ENCODE assay signal across 18 cellular contexts in genomic region chr21:45944601-45945000, GRCh38. TPM values are rescaled to one million over a fixed set of nuclear protein-coding genes. Genes with fewer than 3 reads are reported as not detected.
A peak's percentile ranks its signal among the peaks of the same experiment; 100 is the strongest.
DNase-seq lines count a peak whose midpoint lies in the region; ATAC-seq lines count a peak whose summit lies in the region.
"Had no signal": no experiment of that assay in that cellular context is flagged by ENCODE, and none has a peak within 500 bp of the region (broad histone marks: within the 10 kb centered on the region; RNA-seq: fewer than 3 reads in every experiment).

No MANE protein-coding gene starts in this region.

- H3K36me3 ChIP-seq in H7 (replicated peaks; ENCODE audit: control insufficient read depth, insufficient read depth, low read length): no peaks in the 10 kb centered on the region
- H3K36me3 ChIP-seq in neuronal stem cell (replicated peaks in 1 of 2; ENCODE audit: control insufficient read depth in 2 of 2, insufficient read depth in 2 of 2, low read length in 2 of 2): no peaks in the 10 kb centered on the region
- H3K36me3 ChIP-seq: HAP-1 had no signal

- H3K14ac ChIP-seq in neuronal stem cell (ENCODE audit: low read length): no peak overlapping the region

- H3K27me3 ChIP-seq in H7 (ENCODE audit: control insufficient read depth, insufficient read depth, low read length) (no peaks in the 10 kb centered on the region), neuronal stem cell (ENCODE audit: control insufficient read depth in 3 of 3, insufficient read depth in 3 of 3, low read depth in 1 of 3, low read length in 3 of 3) (peaks cover 0 to 5% (median 0%) of the 10 kb centered on the region in 3 experiments)

- no peak overlapping the region for H3K4ac ChIP-seq in neuronal stem cell (ENCODE audit: low read length)

- H3K27ac ChIP-seq in neuronal stem cell (replicated peaks; ENCODE audit: low read length): no peak overlapping the region

- no peak overlapping the region for H2BK120ac ChIP-seq in neuronal stem cell (ENCODE audit: low read depth, low read length)

- no peak overlapping the region for H2BK15ac ChIP-seq in neuronal stem cell (ENCODE audit: low read length)

- H3K9me3 ChIP-seq in neuronal stem cell (replicated peaks in 1 of 2; ENCODE audit: control insufficient read depth in 2 of 2, insufficient read depth in 1 of 2, low read depth in 1 of 2, low read length in 2 of 2): peaks cover 0 to 6% of the 10 kb centered on the region in 2 donors
- H3K9me3 ChIP-seq: Caco-2, HAP-1 had no signal

- DNase-seq in Right ventricle myocardium superior (peak; percentile 34), left ventricle myocardium superior (no peak), H7 (peak; percentile 36), iPS-NIHi11 (ENCODE audit: low spot score) (peak; percentile 3), neuronal stem cell (ENCODE audit: low spot score) (no peak), NCI-H1105 (lab: John Stamatoyannopoulos, UW) (no peak)
- no peak for DNase-seq in stimulated activated CD4-positive, alpha-beta T cell treated with anti-CD3 and anti-CD28 coated beads, Interleukin-15, amount 100 ng/mL, for 24 hours
- DNase-seq: C1 segment of cervical spinal cord; Caco-2; CD8-positive, alpha-beta T cell; DMS 273 treated with DMSO at 0.1 percent for 48 hours; DMS79; EL; GDM1; HFFc6 had no signal

- no peak overlapping the region for H3K4me2 ChIP-seq in neuronal stem cell (ENCODE audit: insufficient read depth, low read length, poor library complexity, severe bottlenecking)
- H3K4me2 ChIP-seq: GM23338 had no signal

- no peak overlapping the region for H2BK5ac ChIP-seq in neuronal stem cell (ENCODE audit: low read length)

- H3K18ac ChIP-seq in neuronal stem cell (ENCODE audit: low read length): no peak overlapping the region

- no CpG with 5 or more reads among the region's 14 CpGs for WGBS in neuronal stem cell (ENCODE audit: extremely low coverage in 2 of 2, insufficient read length in 2 of 2, insufficient replicate concordance in 1 of 2), 2 donors

- H2AFZ ChIP-seq in neuronal stem cell (ENCODE audit: low read length): no peak overlapping the region
- H2AFZ ChIP-seq: GM23338 had no signal

- H2AK5ac ChIP-seq in neuronal stem cell (ENCODE audit: low read depth, low read length): no peak overlapping the region

- peaks cover 3% of the 10 kb centered on the region for H3K79me1 ChIP-seq in neuronal stem cell (ENCODE audit: low read depth, low read length)

- peak overlapping the region; percentile 9 for H3K9ac ChIP-seq in neuronal stem cell (ENCODE audit: low read depth, low read length, poor library complexity)

- no peak overlapping the region for H3K4me3 ChIP-seq in H7 (ENCODE audit: insufficient read depth, low read depth, low read length)
- H3K4me3 ChIP-seq in neuronal stem cell (ENCODE audit: low read length in 2 of 2): no peak overlapping the region
- H3K4me3 ChIP-seq: GM12878, GM23338, HAP-1 had no signal

- no peak overlapping the region for H4K8ac ChIP-seq in neuronal stem cell (ENCODE audit: low read depth, low read length)

- H3K23ac ChIP-seq in neuronal stem cell (ENCODE audit: low read depth, low read length, poor library complexity): no peak overlapping the region

- H4K91ac ChIP-seq in neuronal stem cell (ENCODE audit: low read depth, low read length, poor library complexity): no peak overlapping the region

- no peak overlapping the region for H2BK12ac ChIP-seq in neuronal stem cell (ENCODE audit: low read length)

- no peaks in the 10 kb centered on the region for H3K4me1 ChIP-seq in neuronal stem cell (ENCODE audit: control insufficient read depth in 2 of 2, insufficient read depth in 1 of 2, low read depth in 1 of 2, low read length in 2 of 2)
- H3K4me1 ChIP-seq: HAP-1 had no signal

- intact Hi-C loops in Right ventricle myocardium superior (cut with DNase I): no loop called here
- intact Hi-C loops in left ventricle myocardium superior (cut with micrococcal nuclease): no loop called here

- ATAC-seq in Right ventricle myocardium superior (ENCODE audit: poor library complexity) (no peak), left ventricle myocardium superior (no peak)
- ATAC-seq: CD8-positive, alpha-beta T cell; GM12878; GM23338 had no signal

RNA-seq across cellular contexts. Expression of gene COL6A1, which starts 37.0 kb away (rescaled TPM):
- total RNA-seq in Right ventricle myocardium superior (173 TPM), left ventricle myocardium superior (188 TPM)
- 243 and 283 TPM in 2 replicates for total RNA-seq in H7 (2014; rRNA removed; shearing (Covaris generic))
- polyA plus RNA-seq in neuronal stem cell (2013, experiment 1 of 2): 54.3 TPM
- polyA plus RNA-seq in neuronal stem cell (2013, experiment 2 of 2): 53.4 TPM

Comparison
In these comparisons a context has a peak if more than half of its experiments do, and no peak if none do; other contexts are left out.
1. DNase-seq: peak in Right ventricle myocardium superior (single experiment), H7 (single experiment) and iPS-NIHi11 (single experiment); none in left ventricle myocardium superior (single experiment), neuronal stem cell (single experiment), NCI-H1105 (single experiment) and stimulated activated CD4-positive, alpha-beta T cell treated with anti-CD3 and anti-CD28 coated beads, Interleukin-15, amount 100 ng/mL, for 24 hours (single experiment).